ENCODE assay signal across 10 cellular contexts in genomic region chr1:66243548-66244130, GRCh38.
DNase-seq lines count a peak whose midpoint lies in the region; ATAC-seq, FAIRE-seq and TF ChIP-seq lines count a peak whose summit lies in the region.
"Had no signal": no experiment of that assay in that cellular context is flagged by ENCODE, and none has a peak within 500 bp of the region (broad histone marks: within the 10 kb centered on the region; RNA-seq: fewer than 3 reads in every experiment).

No MANE protein-coding gene starts in this region.

- 39 to 56% (median 47%) methylated on average over 2 of the region's 2 CpGs for WGBS in small intestine, 3 donors

- H3K27ac Mint-ChIP-seq in activated CD4-positive, alpha-beta memory T cell treated with anti-CD3 and anti-CD28 coated beads for 36 hours, result no peak overlapping the region
- no peak overlapping the region for H3K27ac Mint-ChIP-seq in activated CD4-positive, alpha-beta memory T cell treated with anti-CD3 and anti-CD28 coated beads, Interleukin-2, amount 10 ng/mL, durations not matched to agents 7 days and 5 days
- H3K27ac Mint-ChIP-seq in activated B cell treated with CpG ODN at 0.5 μM for 24 hours, result no peak overlapping the region

- no peak overlapping the region for H3K4me3 ChIP-seq in small intestine (ENCODE audit: low read depth in 1 of 2, low read length in 2 of 2)

- no peaks in the 10 kb centered on the region for H3K9me3 ChIP-seq in small intestine (ENCODE audit: control insufficient read depth, low read depth)

- DNase-seq in activated CD4-positive, alpha-beta memory T cell treated with anti-CD3 and anti-CD28 coated beads for 36 hours, result peak; percentile 45
- no peak for DNase-seq in activated CD4-positive, alpha-beta memory T cell treated with anti-CD3 and anti-CD28 coated beads, Interleukin-2, amount 10 ng/mL, durations not matched to agents 7 days and 5 days
- DNase-seq in activated B cell treated with CpG ODN at 0.5 μM for 24 hours, result no peak
- peak; percentile 58 for DNase-seq in small intestine
- no peak for DNase-seq in NCI-H82 treated with DMSO at 0.1 percent for 48 hours (lab: John Stamatoyannopoulos, UW; ENCODE audit: unreplicated experiment)
- DNase-seq in NCI-H1048 (lab: John Stamatoyannopoulos, UW), result no peak
- DNase-seq: SHP77 treated with DMSO at 0.1 percent for 48 hours had no signal

- no peaks in the 10 kb centered on the region for H3K36me3 ChIP-seq in small intestine (ENCODE audit: control insufficient read depth in 2 of 2, insufficient read depth in 2 of 2, low read length in 2 of 2)

- no peak for FAIRE-seq in small intestine (lab: Jason Lieb, UNC)

- H3K27me3 Mint-ChIP-seq in activated CD4-positive, alpha-beta memory T cell treated with anti-CD3 and anti-CD28 coated beads for 36 hours, result no peaks in the 10 kb centered on the region
- H3K27me3 Mint-ChIP-seq in activated CD4-positive, alpha-beta memory T cell treated with anti-CD3 and anti-CD28 coated beads, Interleukin-2, amount 10 ng/mL, durations not matched to agents 7 days and 5 days, result no peaks in the 10 kb centered on the region
- H3K27me3 Mint-ChIP-seq in activated B cell treated with CpG ODN at 0.5 μM for 24 hours, result peaks cover 6% of the 10 kb centered on the region

- no peaks in the 10 kb centered on the region for H3K36me3 Mint-ChIP-seq in activated CD4-positive, alpha-beta memory T cell treated with anti-CD3 and anti-CD28 coated beads for 36 hours
- no peaks in the 10 kb centered on the region for H3K36me3 Mint-ChIP-seq in activated CD4-positive, alpha-beta memory T cell treated with anti-CD3 and anti-CD28 coated beads, Interleukin-2, amount 10 ng/mL, durations not matched to agents 7 days and 5 days (ENCODE audit: low read depth)
- no peaks in the 10 kb centered on the region for H3K36me3 Mint-ChIP-seq in activated B cell treated with CpG ODN at 0.5 μM for 24 hours (ENCODE audit: low read depth)

- H3K9me3 Mint-ChIP-seq in activated CD4-positive, alpha-beta memory T cell treated with anti-CD3 and anti-CD28 coated beads for 36 hours, result no peaks in the 10 kb centered on the region
- H3K9me3 Mint-ChIP-seq in activated CD4-positive, alpha-beta memory T cell treated with anti-CD3 and anti-CD28 coated beads, Interleukin-2, amount 10 ng/mL, durations not matched to agents 7 days and 5 days, result no peaks in the 10 kb centered on the region
- no peaks in the 10 kb centered on the region for H3K9me3 Mint-ChIP-seq in activated B cell treated with CpG ODN at 0.5 μM for 24 hours

- H3K27ac ChIP-seq in small intestine (ENCODE audit: low read depth in 1 of 2, low read length in 1 of 2), result peak overlapping the region in 1 of 2 donors; percentile 8
- H3K27ac ChIP-seq: KMS-11 had no signal

- H3K4me3 Mint-ChIP-seq in activated CD4-positive, alpha-beta memory T cell treated with anti-CD3 and anti-CD28 coated beads for 36 hours, result no peak overlapping the region
- no peak overlapping the region for H3K4me3 Mint-ChIP-seq in activated CD4-positive, alpha-beta memory T cell treated with anti-CD3 and anti-CD28 coated beads, Interleukin-2, amount 10 ng/mL, durations not matched to agents 7 days and 5 days
- H3K4me3 Mint-ChIP-seq in activated B cell treated with CpG ODN at 0.5 μM for 24 hours, result no peak overlapping the region

- POLR2A ChIA-PET in activated CD4-positive, alpha-beta memory T cell treated with anti-CD3 and anti-CD28 coated beads for 36 hours (lab: Charles Lee), result interaction anchor here (0.7 to 2.6 kb wide), 7 partner anchors 13 to 284 kb away, joined by 3 to 9 read pairs (median 3); no protein-coding TSS in a partner anchor
- POLR2A ChIA-PET in activated CD4-positive, alpha-beta memory T cell treated with anti-CD3 and anti-CD28 coated beads, Interleukin-2, amount 10 ng/mL, durations not matched to agents 7 days and 5 days (lab: Charles Lee), result interaction anchor here (0.7 to 7.3 kb wide), 8 partner anchors 9 to 262 kb away, joined by 3 to 72 read pairs (median 4); no protein-coding TSS in a partner anchor
- POLR2A ChIA-PET in activated B cell treated with CpG ODN at 0.5 μM for 24 hours (lab: Charles Lee), result interaction anchor here (0.7 kb wide), 1 partner anchor 114 kb away, joined by 3 read pairs; no protein-coding TSS in a partner anchor

- H3K4me1 ChIP-seq in small intestine (ENCODE audit: control insufficient read depth in 2 of 2, insufficient read depth in 1 of 2, low read depth in 1 of 2, low read length in 1 of 2), result peaks cover 0 to 2% of the 10 kb centered on the region in 2 donors

- no peaks in the 10 kb centered on the region for H3K4me1 Mint-ChIP-seq in activated CD4-positive, alpha-beta memory T cell treated with anti-CD3 and anti-CD28 coated beads for 36 hours (ENCODE audit: low read depth)
- H3K4me1 Mint-ChIP-seq in activated CD4-positive, alpha-beta memory T cell treated with anti-CD3 and anti-CD28 coated beads, Interleukin-2, amount 10 ng/mL, durations not matched to agents 7 days and 5 days, result peaks cover 7% of the 10 kb centered on the region
- peaks cover 8% of the 10 kb centered on the region for H3K4me1 Mint-ChIP-seq in activated B cell treated with CpG ODN at 0.5 μM for 24 hours

- CTCF ChIA-PET in activated CD4-positive, alpha-beta memory T cell treated with anti-CD3 and anti-CD28 coated beads for 36 hours (lab: Charles Lee), result interaction anchor here (0.6 to 20.4 kb wide), 45 partner anchors 9 to 556 kb away, joined by 3 to 476 read pairs (median 9); no protein-coding TSS in a partner anchor
- CTCF ChIA-PET in activated CD4-positive, alpha-beta memory T cell treated with anti-CD3 and anti-CD28 coated beads, Interleukin-2, amount 10 ng/mL, durations not matched to agents 7 days and 5 days (lab: Charles Lee), result interaction anchor here (0.6 to 19.7 kb wide), 35 partner anchors 8 to 1008 kb away, joined by 3 to 422 read pairs (median 4); no protein-coding TSS in a partner anchor
- CTCF ChIA-PET in activated B cell treated with CpG ODN at 0.5 μM for 24 hours (lab: Charles Lee), result interaction anchor here (0.7 to 23.5 kb wide), 19 partner anchors 9 to 291 kb away, joined by 3 to 437 read pairs (median 7); no protein-coding TSS in a partner anchor

- no peaks in the 10 kb centered on the region for H3K27me3 ChIP-seq in small intestine (ENCODE audit: control insufficient read depth in 2 of 2, insufficient read depth in 2 of 2, low read length in 2 of 2)

- ATAC-seq in HG02678 (IDR thresholded peaks at IDR 0.05; ENCODE audit: unreplicated experiment), result peak; percentile 32
- peak; percentile 32 for ATAC-seq in activated B cell treated with CpG ODN at 0.5 μM for 24 hours (ENCODE audit: low read depth)
- ATAC-seq in GM19395 (IDR thresholded peaks at IDR 0.05; ENCODE audit: unreplicated experiment), result no peak

- intact Hi-C loops in activated CD4-positive, alpha-beta memory T cell treated with anti-CD3 and anti-CD28 coated beads for 36 hours (cut with micrococcal nuclease), result loop anchor here (1.0 to 10.0 kb wide), 10 partner anchors 12 to 1179 kb away; no protein-coding TSS in a partner anchor
- intact Hi-C loops in activated B cell treated with CpG ODN at 0.5 μM for 24 hours (cut with micrococcal nuclease), result loop anchor here (2.0 to 5.0 kb wide), 3 partner anchors 203 to 811 kb away; no protein-coding TSS in a partner anchor

- TF ChIP-seq CTCF in activated B cell treated with CpG ODN at 0.5 μM for 24 hours (IDR thresholded peaks at IDR 0.05), result no peak

Comparison
In these comparisons a context has a peak if more than half of its experiments do, and no peak if none do; other contexts are left out.
1. DNase-seq: peak in activated CD4-positive, alpha-beta memory T cell treated with anti-CD3 and anti-CD28 coated beads for 36 hours (single experiment) and small intestine (single experiment); none in activated CD4-positive, alpha-beta memory T cell treated with anti-CD3 and anti-CD28 coated beads, Interleukin-2, amount 10 ng/mL, durations not matched to agents 7 days and 5 days (single experiment), activated B cell treated with CpG ODN at 0.5 μM for 24 hours (single experiment), NCI-H82 treated with DMSO at 0.1 percent for 48 hours (single experiment) and NCI-H1048 (single experiment).